12 cellular contexts compared by ENCODE assay signal in the genomic region with DNA sequence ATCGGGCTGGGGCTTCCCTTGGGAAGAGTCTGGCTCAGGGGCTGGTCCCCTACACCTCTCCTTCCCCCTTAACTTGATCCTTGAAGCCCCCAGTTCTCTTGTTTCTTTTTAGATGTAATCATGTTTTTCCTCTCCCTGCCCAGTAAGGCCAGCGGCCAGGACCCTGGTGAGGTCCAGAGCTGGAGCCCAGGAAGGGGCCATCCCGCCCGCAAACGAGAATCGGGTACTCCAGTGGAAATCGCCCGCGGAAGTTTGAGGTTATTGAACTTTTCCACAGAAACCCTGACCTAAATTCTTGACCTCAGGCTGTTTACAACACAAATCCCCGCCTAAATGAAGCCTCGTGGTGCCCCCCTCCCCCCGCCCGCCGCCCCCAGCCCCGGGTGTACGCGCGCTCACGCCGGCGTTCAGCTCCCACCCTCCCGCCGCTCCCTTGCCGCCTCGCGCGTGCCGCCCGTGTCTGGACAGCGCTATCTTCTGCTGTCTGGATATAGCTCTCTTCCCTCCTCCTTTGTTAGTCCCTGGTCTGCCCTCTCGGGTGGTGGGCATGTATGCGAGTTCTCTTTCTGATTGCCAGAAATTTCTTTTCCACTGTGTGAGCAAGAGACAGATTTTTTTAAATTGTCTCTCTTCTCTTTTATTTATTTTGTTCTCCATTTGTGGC.
DNase-seq lines count a peak whose midpoint lies in the region; TF ChIP-seq lines count a peak whose summit lies in the region.
"Had no signal": no experiment of that assay in that cellular context is flagged by ENCODE, and none has a peak within 500 bp of the region (broad histone marks: within the 10 kb centered on the region; RNA-seq: fewer than 3 reads in every experiment).

No MANE protein-coding gene starts in this region.

- H2AFZ ChIP-seq in hepatocyte: no peak overlapping the region

- H3K27me3 Mint-ChIP-seq in type B pancreatic cell: peaks cover 96% of the 10 kb centered on the region

- no peaks in the 10 kb centered on the region for H3K9me3 ChIP-seq in hepatocyte (ENCODE audit: low read depth)

- no peaks in the 10 kb centered on the region for H3K79me2 ChIP-seq in hepatocyte

- H3K4me3 ChIP-seq in hepatocyte: no peak overlapping the region
- H3K4me3 ChIP-seq: skin epidermis had no signal

- H3K27ac ChIP-seq in hepatocyte: no peak overlapping the region
- H3K27ac ChIP-seq: 22Rv1, skin epidermis had no signal

- peaks cover 8% of the 10 kb centered on the region for H3K4me1 ChIP-seq in hepatocyte (ENCODE audit: insufficient read depth)

- DNase-seq in DMS 273 (lab: John Stamatoyannopoulos, UW; ENCODE audit: unreplicated experiment) (peak; percentile 47), DMS 273 treated with DMSO at 0.1 percent for 48 hours (lab: John Stamatoyannopoulos, UW) (no peak), hepatocyte (ENCODE audit: low spot score) (no peak), type B pancreatic cell (ENCODE audit: extremely low spot score, unreplicated experiment) (no peak), 8988T (no peak), NCI-H2029 treated with DMSO at 0.1 percent for 48 hours (lab: John Stamatoyannopoulos, UW) (no peak)
- DNase-seq in stimulated activated CD4-positive, alpha-beta T cell treated with anti-CD3 and anti-CD28 coated beads, Interleukin-4, amount 100 ng/mL, for 1 hour: peak; percentile 14
- no peak for DNase-seq in stimulated activated CD4-positive, alpha-beta T cell treated with anti-CD3 and anti-CD28 coated beads, Interleukin-12 subunit alpha, Interleukin-12 subunit beta, amount 100 ng/mL, for 4 hours
- DNase-seq: dermis blood vessel endothelial cell, natural killer cell had no signal

- H3K27ac Mint-ChIP-seq in type B pancreatic cell: no peak overlapping the region
- H3K27ac Mint-ChIP-seq: natural killer cell had no signal

- no peak for TF ChIP-seq CTCF in hepatocyte (IDR thresholded peaks at IDR 0.05; ENCODE audit: poor library complexity)
- TF ChIP-seq CTCF in type B pancreatic cell (conservative IDR thresholded peaks at IDR 0.05): no peak

- H4K20me1 ChIP-seq in hepatocyte (ENCODE audit: insufficient read depth, poor library complexity, severe bottlenecking): no peaks in the 10 kb centered on the region

- H3K4me2 ChIP-seq in hepatocyte: peak overlapping the region; percentile 76

- H3K9me2 ChIP-seq in hepatocyte (replicated peaks; ENCODE audit: insufficient read depth): no peaks in the 10 kb centered on the region

- WGBS in hepatocyte (ENCODE audit: low lambda C conversion rate, missing lambda C conversion rate): 4% methylated on average over 29 of the region's 32 CpGs

- H3K4me1 Mint-ChIP-seq in type B pancreatic cell (ENCODE audit: unreplicated experiment): peaks cover 11% of the 10 kb centered on the region

- H3K36me3 ChIP-seq in hepatocyte (replicated peaks; ENCODE audit: insufficient read depth, low read depth): no peaks in the 10 kb centered on the region

- H3K9me3 Mint-ChIP-seq in type B pancreatic cell: no peaks in the 10 kb centered on the region
- H3K9me3 Mint-ChIP-seq: natural killer cell had no signal

- H3K27me3 ChIP-seq in hepatocyte: peaks cover 88% of the 10 kb centered on the region

- H3K36me3 Mint-ChIP-seq in type B pancreatic cell: no peaks in the 10 kb centered on the region
- H3K36me3 Mint-ChIP-seq: natural killer cell had no signal

- H3K4me3 Mint-ChIP-seq in type B pancreatic cell: peak overlapping the region; percentile 84
- H3K4me3 Mint-ChIP-seq: natural killer cell had no signal

Comparison
In these comparisons a context has a peak if more than half of its experiments do, and no peak if none do; other contexts are left out.
1. DNase-seq: peak in DMS 273 (single experiment) and stimulated activated CD4-positive, alpha-beta T cell treated with anti-CD3 and anti-CD28 coated beads, Interleukin-4, amount 100 ng/mL, for 1 hour (single experiment); none in DMS 273 treated with DMSO at 0.1 percent for 48 hours (single experiment), stimulated activated CD4-positive, alpha-beta T cell treated with anti-CD3 and anti-CD28 coated beads, Interleukin-12 subunit alpha, Interleukin-12 subunit beta, amount 100 ng/mL, for 4 hours (single experiment), hepatocyte (single experiment), type B pancreatic cell (single experiment), 8988T (single experiment) and NCI-H2029 treated with DMSO at 0.1 percent for 48 hours (single experiment).